In genomic region chr16:22191089-22191965, GRCh38 we compare ENCODE assay signal across 8 cellular contexts. TPM values are rescaled to one million over a fixed set of nuclear protein-coding genes. Genes with fewer than 3 reads are reported as not detected.
A peak's percentile ranks its signal among the peaks of the same experiment; 100 is the strongest.
DNase-seq lines count a peak whose midpoint lies in the region; ATAC-seq and TF ChIP-seq lines count a peak whose summit lies in the region.

No MANE protein-coding gene starts in this region.

- H3K36me3 ChIP-seq in WERI-Rb-1 (no peaks in the 10 kb centered on the region; the same call in 1 of the 2 replicates), breast epithelium (no peaks in the 10 kb centered on the region), spleen (no peaks in the 10 kb centered on the region)

- TF ChIP-seq CTCF in 22Rv1 (IDR thresholded peaks at IDR 0.05) (no peak), WERI-Rb-1 (IDR thresholded peaks at IDR 0.05; ENCODE audit: low read depth, low read length) (no peak), breast epithelium (IDR thresholded peaks at IDR 0.05) (no peak), spleen (IDR thresholded peaks at IDR 0.05 in 8 of 11, conservative IDR thresholded peaks at IDR 0.05 in 3 of 11) (no peak)

- H3K4me3 ChIP-seq in WERI-Rb-1 (ENCODE audit: low read depth, low read length) (peak overlapping the region; percentile 74), breast epithelium (peak overlapping the region; percentile 38 to 68 (median 63)), spleen (peak overlapping the region; percentile 10 to 93 (median 42))

- H3K36me3 Mint-ChIP-seq in immature natural killer cell: no peaks in the 10 kb centered on the region

- 2 to 3% (median 2%) methylated on average over 33 of the region's 33 CpGs for whole genome bisulfite sequencing in spleen, 5 donors

- H3K4me1 Mint-ChIP-seq in immature natural killer cell: peaks cover 62 to 74% of the 10 kb centered on the region in 2 donors

- H3K4me1 ChIP-seq in breast epithelium (peaks cover 9 to 11% of the 10 kb centered on the region in 2 donors), spleen (peaks cover 29 to 70% (median 56%) of the 10 kb centered on the region in 6 donors)

- peak; percentile 97 for DNase-seq in NCI-H2196 (lab: John Stamatoyannopoulos, UW; ENCODE audit: unreplicated experiment)
- peak; percentile 99 for DNase-seq in WERI-Rb-1
- peak; percentile 99 to 100 for DNase-seq in breast epithelium (ENCODE audit: low spot score in 2 of 2)
- peak; percentile 97 to 98 (median 98) for DNase-seq in immature natural killer cell
- peak; percentile 100 for DNase-seq in spleen

- peak overlapping the region; percentile 91 to 97 (median 93) for H3K4me3 Mint-ChIP-seq in immature natural killer cell

- intact Hi-C loops in breast epithelium (cut with DNase I; ENCODE audit: low total_unique reads): no loop called here
- intact Hi-C loops in spleen (cut with DNase I; ENCODE audit: low total_unique reads): no loop called here

- H3K27ac Mint-ChIP-seq in immature natural killer cell: peak overlapping the region; percentile 97 to 99 (median 98)

- no peaks in the 10 kb centered on the region for H3K27me3 ChIP-seq in WERI-Rb-1 (ENCODE audit: insufficient read depth, low read depth, severe bottlenecking)
- no peaks in the 10 kb centered on the region for H3K27me3 ChIP-seq in breast epithelium
- H3K27me3 ChIP-seq in spleen (replicated peaks in 1 of 7): no peaks in the 10 kb centered on the region

- H3K27me3 Mint-ChIP-seq in immature natural killer cell (ENCODE audit: low read depth in 3 of 3): peaks cover 24 to 43% (median 39%) of the 10 kb centered on the region in 3 donors

- H3K9me3 ChIP-seq in WERI-Rb-1 (ENCODE audit: severe bottlenecking) (no peaks in the 10 kb centered on the region), breast epithelium (no peaks in the 10 kb centered on the region), spleen (no peaks in the 10 kb centered on the region)

- H3K9me3 Mint-ChIP-seq in immature natural killer cell: no peaks in the 10 kb centered on the region

- ATAC-seq in GM18870 (IDR thresholded peaks at IDR 0.05; ENCODE audit: unreplicated experiment): peak; percentile 23
- peak; percentile 24 for ATAC-seq in HG03108 (IDR thresholded peaks at IDR 0.05; ENCODE audit: unreplicated experiment)

- peak; percentile 92 for TF ChIP-seq POLR2A in breast epithelium (IDR thresholded peaks at IDR 0.05)
- TF ChIP-seq POLR2A in spleen (IDR thresholded peaks at IDR 0.05): peak in 2 of 3 donors; percentile 70 to 87

- H3K27ac ChIP-seq in 22Rv1: peak overlapping the region; percentile 88
- peak overlapping the region; percentile 78 for H3K27ac ChIP-seq in WERI-Rb-1
- H3K27ac ChIP-seq in breast epithelium: peak overlapping the region; percentile 97 to 98
- peak overlapping the region; percentile 92 to 100 (median 96) for H3K27ac ChIP-seq in spleen

RNA-seq across cellular contexts. Expression of gene EEF2K, which starts 14.8 kb away (rescaled TPM):
- 10 to 100 TPM; 23.3 to 40.5 (median 30.0) TPM for total RNA-seq in breast epithelium
- 1 to 10 TPM in 2 of 3 donors, not detected in 1; 1.1 to 3.2 TPM for polyA plus RNA-seq in immature natural killer cell
- total RNA-seq in spleen: 10 to 100 TPM; 19.5 to 37.7 (median 27.5) TPM
- polyA plus RNA-seq in spleen: 1 to 10 TPM; 2.4 to 5.8 (median 2.6) TPM

RNA-seq across cellular contexts. Expression of gene SDR42E2, which starts 29.0 kb away (rescaled TPM):
- under 1 TPM in 1 of 3 donors, not detected in 2; 0.16 TPM for total RNA-seq in breast epithelium
- under 1 TPM in 2 of 3 donors, not detected in 1; 0.47 to 0.51 TPM for polyA plus RNA-seq in immature natural killer cell
- total RNA-seq in spleen: under 1 TPM in 2 of 7 donors, not detected in 5; 0.16 to 0.24 TPM
- polyA plus RNA-seq in spleen: under 1 TPM; 0.09 to 0.14 (median 0.10) TPM

Comparison
In these comparisons a context has a peak if more than half of its experiments do, and no peak if none do; other contexts are left out.
1. Peak in every context shown above with its lines: DNase-seq, ATAC-seq, H3K4me3 ChIP-seq and H3K27ac ChIP-seq.